In genomic region chr18:9067823-9068222, GRCh38 we compare ENCODE assay signal across 13 cellular contexts.
"Had no signal": no experiment of that assay in that cellular context is flagged by ENCODE, and none has a peak within 500 bp of the region (broad histone marks: within the 10 kb centered on the region; RNA-seq: fewer than 3 reads in every experiment).

No MANE protein-coding gene starts in this region.

- H3K27ac Mint-ChIP-seq: activated CD8-positive, alpha-beta memory T cell treated with anti-CD3 and anti-CD28 coated beads, Interleukin-2, amount 10 ng/mL, durations not matched to agents 7 days and 5 days; neural progenitor cell had no signal

- H3K4me3 Mint-ChIP-seq: activated CD8-positive, alpha-beta memory T cell treated with anti-CD3 and anti-CD28 coated beads, Interleukin-2, amount 10 ng/mL, durations not matched to agents 7 days and 5 days; activated T-cell treated with anti-CD3 and anti-CD28 coated beads, Interleukin-2, amount 50 U/mL, for 4 hours; neural progenitor cell; stimulated activated naive CD8-positive, alpha-beta T cell treated with anti-CD3 and anti-CD28 coated beads, Interleukin-15, amount 100 ng/mL, for 72 hours had no signal

- H3K36me3 Mint-ChIP-seq: neural progenitor cell had no signal

- H3K27ac ChIP-seq: ascending aorta, heart right ventricle, left ventricle myocardium inferior, neural progenitor cell, ovary, testis had no signal

- H3K9me3 ChIP-seq: ascending aorta, heart right ventricle, left ventricle myocardium inferior, ovary, testis had no signal

- H3K36me3 ChIP-seq: ascending aorta, heart right ventricle, left ventricle myocardium inferior, neural progenitor cell, ovary had no signal

- H3K4me3 ChIP-seq: ascending aorta, heart right ventricle, left ventricle myocardium inferior, neural progenitor cell, ovary, testis had no signal

- H3K4me1 ChIP-seq: ascending aorta, left ventricle myocardium inferior, neural progenitor cell, testis had no signal

- H3K27me3 ChIP-seq: ascending aorta, heart right ventricle, neural progenitor cell, ovary, testis had no signal

- H3K9ac ChIP-seq: neural progenitor cell had no signal

- DNase-seq: activated CD4-positive, alpha-beta T cell treated with anti-CD3 and anti-CD28 coated beads for 1 hour; activated CD4-positive, alpha-beta T cell treated with anti-CD3 and anti-CD28 coated beads, Interleukin-2, amount 50 U/mL, for 48 hours; activated CD8-positive, alpha-beta memory T cell treated with anti-CD3 and anti-CD28 coated beads, Interleukin-2, amount 10 ng/mL, durations not matched to agents 7 days and 5 days; activated T-cell treated with anti-CD3 and anti-CD28 coated beads, Interleukin-2, amount 50 U/mL, for 4 hours; heart right ventricle; islet precursor cell; left ventricle myocardium inferior; ovary; stimulated activated CD4-positive, alpha-beta T cell treated with anti-CD3 and anti-CD28 coated beads, Interleukin-4, amount 100 ng/mL, for 1 hour; stimulated activated naive CD8-positive, alpha-beta T cell treated with anti-CD3 and anti-CD28 coated beads, Interleukin-15, amount 100 ng/mL, for 72 hours; testis had no signal

- ATAC-seq: activated CD8-positive, alpha-beta memory T cell treated with anti-CD3 and anti-CD28 coated beads, Interleukin-2, amount 10 ng/mL, durations not matched to agents 7 days and 5 days; activated T-cell treated with anti-CD3 and anti-CD28 coated beads, Interleukin-2, amount 50 U/mL, for 4 hours; heart right ventricle; stimulated activated naive CD8-positive, alpha-beta T cell treated with anti-CD3 and anti-CD28 coated beads, Interleukin-15, amount 100 ng/mL, for 72 hours had no signal

- H3K27me3 Mint-ChIP-seq: activated CD8-positive, alpha-beta memory T cell treated with anti-CD3 and anti-CD28 coated beads, Interleukin-2, amount 10 ng/mL, durations not matched to agents 7 days and 5 days had no signal

- H2AFZ ChIP-seq: neural progenitor cell had no signal

- H3K4me2 ChIP-seq: neural progenitor cell had no signal

- H3K9me3 Mint-ChIP-seq: activated T-cell treated with anti-CD3 and anti-CD28 coated beads, Interleukin-2, amount 50 U/mL, for 4 hours; neural progenitor cell; stimulated activated naive CD8-positive, alpha-beta T cell treated with anti-CD3 and anti-CD28 coated beads, Interleukin-15, amount 100 ng/mL, for 72 hours had no signal
